1 cellular context compared by ENCODE assay signal in the genomic region with DNA sequence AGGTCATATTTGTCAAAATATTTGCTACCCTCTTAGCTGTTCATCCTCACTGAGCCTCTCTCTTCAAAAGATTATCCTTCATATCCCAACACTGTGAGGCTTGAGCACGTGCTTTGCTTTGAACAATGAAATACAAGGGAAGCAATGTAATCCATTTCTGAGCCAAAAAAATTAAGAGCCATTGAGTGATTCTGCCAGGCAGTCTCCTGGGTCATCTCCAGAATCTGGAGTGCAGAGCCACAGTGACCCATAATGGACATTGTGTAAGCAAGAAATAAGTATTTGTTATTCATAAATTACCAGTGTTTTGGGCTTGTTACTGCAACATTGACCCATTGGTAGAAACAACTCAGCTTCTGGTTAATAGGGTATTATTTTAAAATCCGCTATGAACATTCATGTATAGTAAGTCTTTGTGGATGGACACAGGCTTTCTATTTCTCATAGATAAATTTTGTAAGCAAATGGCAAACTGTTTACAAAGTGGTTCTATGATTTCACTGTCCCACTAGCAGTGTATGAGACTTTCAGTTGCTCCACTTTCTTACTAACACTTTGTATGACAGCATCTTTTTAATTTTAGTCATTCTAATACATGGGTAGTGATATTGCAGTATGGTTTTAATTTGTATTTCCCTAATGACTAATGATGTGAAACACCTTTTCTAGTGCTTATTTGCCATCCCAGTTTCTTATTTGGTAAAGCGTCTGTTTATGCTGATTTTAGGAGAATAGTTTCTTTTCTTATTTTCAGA.
TF ChIP-seq lines count a peak whose summit lies in the region.

No MANE protein-coding gene starts in this region.

TF ChIP-seq in HepG2, 621 proteins besides CTCF, POLR2A, EP300 and RAD21 (continued from another document):
- TF ChIP-seq HOMEZ (CRISPR knock-in tag; IDR thresholded peaks at IDR 0.05; ENCODE audit: low read depth) (no peak), SMC3 (IDR thresholded peaks at IDR 0.05; ENCODE audit: low read length) (no peak), ZNF329 (CRISPR knock-in tag; IDR thresholded peaks at IDR 0.05; ENCODE audit: low read depth) (no peak), ZBTB44 (CRISPR knock-in tag; IDR thresholded peaks at IDR 0.05) (no peak), PHF5A (CRISPR knock-in tag; IDR thresholded peaks at IDR 0.05; ENCODE audit: low read depth, unreplicated experiment) (no peak), MTA3 (CRISPR knock-in tag; IDR thresholded peaks at IDR 0.05) (no peak), ZBTB7B (CRISPR knock-in tag; IDR thresholded peaks at IDR 0.05) (no peak), THRA (CRISPR knock-in tag; IDR thresholded peaks at IDR 0.05; ENCODE audit: borderline replicate concordance) (no peak), TGIF2 (CRISPR knock-in tag; IDR thresholded peaks at IDR 0.05) (no peak), ZBTB4 (CRISPR knock-in tag; IDR thresholded peaks at IDR 0.05; ENCODE audit: borderline replicate concordance) (no peak), ADNP (CRISPR knock-in tag; IDR thresholded peaks at IDR 0.05) (no peak), TEAD2 (CRISPR knock-in tag; IDR thresholded peaks at IDR 0.05) (no peak)
- TF ChIP-seq, protein P1, sequence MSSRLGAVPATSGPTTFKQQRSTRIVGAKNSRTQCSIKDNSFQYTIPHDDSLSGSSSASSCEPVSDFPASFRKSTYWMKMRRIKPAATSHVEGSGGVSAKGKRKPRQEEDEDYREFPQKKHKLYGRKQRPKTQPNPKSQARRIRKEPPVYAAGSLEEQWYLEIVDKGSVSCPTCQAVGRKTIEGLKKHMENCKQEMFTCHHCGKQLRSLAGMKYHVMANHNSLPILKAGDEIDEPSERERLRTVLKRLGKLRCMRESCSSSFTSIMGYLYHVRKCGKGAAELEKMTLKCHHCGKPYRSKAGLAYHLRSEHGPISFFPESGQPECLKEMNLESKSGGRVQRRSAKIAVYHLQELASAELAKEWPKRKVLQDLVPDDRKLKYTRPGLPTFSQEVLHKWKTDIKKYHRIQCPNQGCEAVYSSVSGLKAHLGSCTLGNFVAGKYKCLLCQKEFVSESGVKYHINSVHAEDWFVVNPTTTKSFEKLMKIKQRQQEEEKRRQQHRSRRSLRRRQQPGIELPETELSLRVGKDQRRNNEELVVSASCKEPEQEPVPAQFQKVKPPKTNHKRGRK (CRISPR knock-in tag; IDR thresholded peaks at IDR 0.05), result no peak
